In genomic region chr12:14972816-14973215, GRCh38 we compare ENCODE assay signal across 1 cellular context.
TF ChIP-seq lines count a peak whose summit lies in the region.

Gene PDE6H, plus strand, starts transcription at chr12:14973042. Its CDS starts 4,971 bp downstream, at chr12:14978013.

TF ChIP-seq in GM23338, 12 proteins besides CTCF, POLR2A, EP300 and RAD21 (continued from another document):
- TF ChIP-seq ZNF462 (CRISPR knock-in tag; IDR thresholded peaks at IDR 0.05): no peak
- TF ChIP-seq POLR2AphosphoS5 (IDR thresholded peaks at IDR 0.05; ENCODE audit: low read depth): no peak
- no peak for TF ChIP-seq ZNF114 (CRISPR knock-in tag; IDR thresholded peaks at IDR 0.05)
- no peak for TF ChIP-seq EZH2 (IDR thresholded peaks at IDR 0.05; ENCODE audit: low read depth, unreplicated experiment)
- no peak for TF ChIP-seq STAT1 (IDR thresholded peaks at IDR 0.05; ENCODE audit: unreplicated experiment)
- TF ChIP-seq JUNB (IDR thresholded peaks at IDR 0.05; ENCODE audit: unreplicated experiment): no peak
- TF ChIP-seq NANOG (IDR thresholded peaks at IDR 0.05; ENCODE audit: borderline replicate concordance): no peak
- TF ChIP-seq REST (IDR thresholded peaks at IDR 0.05; ENCODE audit: unreplicated experiment): no peak
- TF ChIP-seq ETS1 (IDR thresholded peaks at IDR 0.05): no peak
- TF ChIP-seq EZH2phosphoT487 (IDR thresholded peaks at IDR 0.05; ENCODE audit: unreplicated experiment): no peak
TF ChIP-seq in GM23338: peak in this region for 0.
